ENCODE assay signal across 10 cellular contexts in the genomic region with DNA sequence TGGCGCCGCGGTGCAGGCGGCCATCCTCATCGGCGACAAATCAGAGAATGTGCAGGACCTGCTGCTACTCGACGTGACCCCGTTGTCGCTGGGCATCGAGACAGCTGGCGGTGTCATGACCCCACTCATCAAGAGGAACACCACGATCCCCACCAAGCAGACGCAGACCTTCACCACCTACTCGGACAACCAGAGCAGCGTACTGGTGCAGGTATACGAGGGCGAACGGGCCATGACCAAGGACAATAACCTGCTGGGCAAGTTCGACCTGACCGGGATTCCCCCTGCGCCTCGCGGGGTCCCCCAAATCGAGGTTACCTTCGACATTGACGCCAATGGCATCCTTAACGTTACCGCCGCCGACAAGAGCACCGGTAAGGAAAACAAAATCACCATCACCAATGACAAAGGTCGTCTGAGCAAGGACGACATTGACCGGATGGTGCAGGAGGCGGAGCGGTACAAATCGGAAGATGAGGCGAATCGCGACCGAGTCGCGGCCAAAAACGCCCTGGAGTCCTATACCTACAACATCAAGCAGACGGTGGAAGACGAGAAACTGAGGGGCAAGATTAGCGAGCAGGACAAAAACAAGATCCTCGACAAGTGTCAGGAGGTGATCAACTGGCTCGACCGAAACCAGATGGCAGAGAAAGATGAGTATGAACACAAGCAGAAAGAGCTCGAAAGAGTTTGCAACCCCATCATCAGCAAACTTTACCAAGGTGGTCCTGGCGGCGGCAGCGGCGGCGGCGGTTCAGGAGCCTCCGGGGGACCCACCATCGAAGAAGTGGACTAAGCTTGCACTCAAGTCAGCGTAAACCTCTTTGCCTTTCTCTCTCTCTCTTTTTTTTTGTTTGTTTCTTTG. TPM values are rescaled to one million over a fixed set of nuclear protein-coding genes. Genes with fewer than 3 reads are reported as not detected.
DNase-seq lines count a peak whose midpoint lies in the region; ATAC-seq and TF ChIP-seq lines count a peak whose summit lies in the region.
"Had no signal": no experiment of that assay in that cellular context is flagged by ENCODE, and none has a peak within 500 bp of the region (broad histone marks: within the 10 kb centered on the region; RNA-seq: fewer than 3 reads in every experiment).

No MANE protein-coding gene starts in this region.

- ATAC-seq in psoas muscle (no peak), HG02884 (IDR thresholded peaks at IDR 0.05; ENCODE audit: unreplicated experiment) (no peak), GM18909 (IDR thresholded peaks at IDR 0.05; ENCODE audit: poor library complexity, unreplicated experiment) (no peak), omental fat pad (ENCODE audit: low FRiP score) (no peak)

- peak overlapping the region; percentile 51 for H3K4me3 ChIP-seq in CD8-positive, alpha-beta memory T cell (ENCODE audit: low read length)
- peak overlapping the region; percentile 39 to 63 (median 52) for H3K4me3 ChIP-seq in fibroblast of lung (replicated peaks in 1 of 4; ENCODE audit: control extremely low read depth in 1 of 4, insufficient read depth in 1 of 4, low read depth in 3 of 4, low read length in 4 of 4)
- peak overlapping the region; percentile 81 for H3K4me3 ChIP-seq in psoas muscle

- TF ChIP-seq CTCF in fibroblast of lung (conservative IDR thresholded peaks at IDR 0.05 in 1 of 2, IDR thresholded peaks at IDR 0.05 in 1 of 2; ENCODE audit: low read depth in 1 of 2, low read length in 2 of 2) (no peak), psoas muscle (IDR thresholded peaks at IDR 0.05) (no peak), omental fat pad (IDR thresholded peaks at IDR 0.05) (no peak)

- peaks cover 0 to 6% (median 3%) of the 10 kb centered on the region in 5 donors for H3K9me3 Mint-ChIP-seq in CD8-positive, alpha-beta memory T cell
- peaks cover 9% of the 10 kb centered on the region for H3K9me3 Mint-ChIP-seq in activated CD4-positive, alpha-beta memory T cell treated with anti-CD3 and anti-CD28 coated beads for 36 hours

- H3K9me3 ChIP-seq in CD8-positive, alpha-beta memory T cell (ENCODE audit: low read length) = no peaks in the 10 kb centered on the region
- H3K9me3 ChIP-seq in fibroblast of lung (ENCODE audit: control insufficient read depth, insufficient read depth, low read depth, low read length) (peaks cover 6% of the 10 kb centered on the region), psoas muscle (no peaks in the 10 kb centered on the region)

- no peaks in the 10 kb centered on the region for H4K20me1 ChIP-seq in fibroblast of lung (ENCODE audit: control insufficient read depth, extremely low read depth, insufficient read depth, low read length)

- H3K27me3 Mint-ChIP-seq in CD8-positive, alpha-beta memory T cell = peaks cover 0 to 6% of the 10 kb centered on the region in 2 donors
- peaks cover 24% of the 10 kb centered on the region for H3K27me3 Mint-ChIP-seq in activated CD4-positive, alpha-beta memory T cell treated with anti-CD3 and anti-CD28 coated beads for 36 hours

- H3K4me2 ChIP-seq in fibroblast of lung (ENCODE audit: extremely low read depth, insufficient read depth, low read length) = peak overlapping the region; percentile 77

- POLR2A ChIA-PET in CD8-positive, alpha-beta memory T cell (lab: Charles Lee) = interaction anchor here (0.6 kb wide), 1 partner anchor 12 kb away, joined by 7 read pairs; no protein-coding TSS in a partner anchor
- POLR2A ChIA-PET in activated CD4-positive, alpha-beta memory T cell treated with anti-CD3 and anti-CD28 coated beads for 36 hours (lab: Charles Lee) = no interaction called here

- H3K9ac ChIP-seq in fibroblast of lung (ENCODE audit: insufficient read depth, low read length) = peak overlapping the region; percentile 13

- peaks cover 26 to 39% (median 37%) of the 10 kb centered on the region in 3 donors for H3K4me1 Mint-ChIP-seq in CD8-positive, alpha-beta memory T cell
- H3K4me1 Mint-ChIP-seq in activated CD4-positive, alpha-beta memory T cell treated with anti-CD3 and anti-CD28 coated beads for 36 hours (ENCODE audit: low read depth) = peaks cover 35% of the 10 kb centered on the region

- peak in 3 of 5 donors; percentile 4 to 48 (median 11) for DNase-seq in CD8-positive, alpha-beta memory T cell
- DNase-seq in activated CD4-positive, alpha-beta memory T cell treated with anti-CD3 and anti-CD28 coated beads for 36 hours = peak; percentile 25
- no peak for DNase-seq in fibroblast of lung (ENCODE audit: low read depth in 2 of 2)
- DNase-seq in psoas muscle = no peak
- DNase-seq in omental fat pad (ENCODE audit: low spot score) = no peak
- DNase-seq in SHP77 (lab: John Stamatoyannopoulos, UW) = no peak

- H3K27ac Mint-ChIP-seq in CD8-positive, alpha-beta memory T cell = peak overlapping the region; percentile 12 to 77 (median 47)
- no peak overlapping the region for H3K27ac Mint-ChIP-seq in activated CD4-positive, alpha-beta memory T cell treated with anti-CD3 and anti-CD28 coated beads for 36 hours

- no peaks in the 10 kb centered on the region for H3K79me2 ChIP-seq in fibroblast of lung (ENCODE audit: control insufficient read depth, insufficient read depth, low read length)

- intact Hi-C loops in activated CD4-positive, alpha-beta memory T cell treated with anti-CD3 and anti-CD28 coated beads for 36 hours (cut with micrococcal nuclease) = loop anchor here (2.0 to 5.0 kb wide), 5 partner anchors 95 to 900 kb away; partner anchors contain the start of genes PLEKHG3 and WDR89
- intact Hi-C loops in psoas muscle (cut with DNase I) = loop anchor here (2.0 to 5.0 kb wide), 3 partner anchors 35 to 95 kb away; no protein-coding TSS in a partner anchor

- no peak overlapping the region for H3K27ac ChIP-seq in CD8-positive, alpha-beta memory T cell (ENCODE audit: low read depth, low read length)
- H3K27ac ChIP-seq in fibroblast of lung (ENCODE audit: insufficient read depth, low read length) (no peak overlapping the region), psoas muscle (peak overlapping the region; percentile 74)

- H3K4me3 Mint-ChIP-seq in CD8-positive, alpha-beta memory T cell = peak overlapping the region; percentile 53 to 99 (median 95)
- peak overlapping the region; percentile 89 for H3K4me3 Mint-ChIP-seq in activated CD4-positive, alpha-beta memory T cell treated with anti-CD3 and anti-CD28 coated beads for 36 hours

- CTCF ChIA-PET in CD8-positive, alpha-beta memory T cell (lab: Charles Lee) = interaction anchor here (2.2 kb wide), 1 partner anchor 37 kb away, joined by 7 read pairs; the partner anchor contains the start of gene ZBTB1
- CTCF ChIA-PET in activated CD4-positive, alpha-beta memory T cell treated with anti-CD3 and anti-CD28 coated beads for 36 hours (lab: Charles Lee) = interaction anchor here (1.2 to 3.0 kb wide), 4 partner anchors 31 to 95 kb away, joined by 3 to 20 read pairs (median 10); no protein-coding TSS in a partner anchor

- H3K4me1 ChIP-seq in CD8-positive, alpha-beta memory T cell (ENCODE audit: insufficient read depth, low read length) = peaks cover 18% of the 10 kb centered on the region
- H3K4me1 ChIP-seq in fibroblast of lung (ENCODE audit: control insufficient read depth, extremely low read depth, insufficient read depth, low read length) (peaks cover 6% of the 10 kb centered on the region), psoas muscle (peaks cover 16% of the 10 kb centered on the region)

- H3K36me3 Mint-ChIP-seq in CD8-positive, alpha-beta memory T cell = peaks cover 0 to 6% (median 0%) of the 10 kb centered on the region in 3 donors
- peaks cover 10% of the 10 kb centered on the region for H3K36me3 Mint-ChIP-seq in activated CD4-positive, alpha-beta memory T cell treated with anti-CD3 and anti-CD28 coated beads for 36 hours

- peak overlapping the region; percentile 47 for H2AFZ ChIP-seq in fibroblast of lung (ENCODE audit: low read length)

- H3K36me3 ChIP-seq in CD8-positive, alpha-beta memory T cell (ENCODE audit: insufficient read depth, low read length) = no peaks in the 10 kb centered on the region
- H3K36me3 ChIP-seq in fibroblast of lung (ENCODE audit: control insufficient read depth, insufficient read depth, low read length) (no peaks in the 10 kb centered on the region), psoas muscle (ENCODE audit: insufficient read depth in 1 of 2, low read depth in 1 of 2) (no peaks in the 10 kb centered on the region)

- WGBS in psoas muscle, 3 donors = 7 to 8% (median 8%) methylated on average over 61 of the region's 61 CpGs

- H3K27me3 ChIP-seq in CD8-positive, alpha-beta memory T cell (ENCODE audit: insufficient read depth, low read length, poor library complexity, severe bottlenecking) = no peaks in the 10 kb centered on the region
- H3K27me3 ChIP-seq in fibroblast of lung (ENCODE audit: control insufficient read depth, insufficient read depth, low read length) = peaks cover 12% of the 10 kb centered on the region
- no peaks in the 10 kb centered on the region for H3K27me3 ChIP-seq in psoas muscle (ENCODE audit: insufficient read depth in 3 of 3, low read length in 2 of 3)

RNA-seq across cellular contexts. Expression of gene HSPA2, which starts 1.7 kb away (rescaled TPM):
- 1 to 10 TPM; 1.9 TPM for total RNA-seq in CD8-positive, alpha-beta memory T cell
- polyA plus RNA-seq in CD8-positive, alpha-beta memory T cell = 0.87 TPM
- 1 to 10 TPM; 6.6 to 6.7 TPM for total RNA-seq in activated CD4-positive, alpha-beta memory T cell treated with anti-CD3 and anti-CD28 coated beads for 36 hours
- total RNA-seq in fibroblast of lung (9.9 and 12.8 TPM in 2 replicates), psoas muscle (10 to 100 TPM; 25.0 to 65.6 (median 54.1) TPM), omental fat pad (10 to 100 TPM in 3 of 4 donors, 1 to 10 TPM in 1; 4.7 to 23.4 (median 17.5) TPM)
- polyA plus RNA-seq in fibroblast of lung (16.5 and 50.0 TPM in 2 replicates), psoas muscle (100 to 1,000 TPM in 1 of 3 donors, 10 to 100 TPM in 1, 1 to 10 TPM in 1; 4.1 to 180 (median 33.8) TPM)
- 20.5 and 67.2 TPM in 2 replicates for polyA plus RNA-seq in fibroblast of lung (2012)
- 19.8 and 72.3 TPM in 2 replicates for polyA minus RNA-seq in fibroblast of lung (ENCODE audit: low replicate concordance)

RNA-seq across cellular contexts. Expression of gene PPP1R36, which starts 7.6 kb away (rescaled TPM):
- under 1 TPM; 0.22 to 0.24 TPM for total RNA-seq in CD8-positive, alpha-beta memory T cell
- 0.25 TPM for polyA plus RNA-seq in CD8-positive, alpha-beta memory T cell
- total RNA-seq in activated CD4-positive, alpha-beta memory T cell treated with anti-CD3 and anti-CD28 coated beads for 36 hours = under 1 TPM; 0.19 to 0.31 TPM
- 1.0 and 1.3 TPM in 2 replicates for total RNA-seq in fibroblast of lung
- polyA plus RNA-seq in fibroblast of lung = 0.37 and 0.87 TPM in 2 replicates
- polyA plus RNA-seq in fibroblast of lung (2012) = 0.45 and 0.52 TPM in 2 replicates
- not detected in 2 replicates for polyA minus RNA-seq in fibroblast of lung (ENCODE audit: low replicate concordance)
- total RNA-seq in psoas muscle = under 1 TPM in 3 of 4 donors, not detected in 1; 0.30 to 0.71 (median 0.46) TPM
- under 1 TPM in 2 of 3 donors, not detected in 1; 0.16 to 0.86 TPM for polyA plus RNA-seq in psoas muscle
- 1 to 10 TPM in 3 of 4 donors, under 1 TPM in 1; 0.63 to 3.2 (median 2.1) TPM for total RNA-seq in omental fat pad
- total RNA-seq: glomerular endothelial cell; T-helper 1 cell treated with Interleukin-12 subunit alpha and Interleukin-12 subunit beta and Interleukin-4 antibody, amounts not matched to agents 30 ng/mL and 1 ng/mL, for 36 hours had no signal

RNA-seq across cellular contexts. Expression of gene ZBTB1, which starts 37.6 kb away (rescaled TPM):
- 10 to 100 TPM; 48.2 to 48.4 TPM for total RNA-seq in CD8-positive, alpha-beta memory T cell
- polyA plus RNA-seq in CD8-positive, alpha-beta memory T cell = 51.7 TPM
- 10 to 100 TPM; 29.8 to 31.8 TPM for total RNA-seq in activated CD4-positive, alpha-beta memory T cell treated with anti-CD3 and anti-CD28 coated beads for 36 hours
- total RNA-seq in fibroblast of lung = 40.5 and 45.7 TPM in 2 replicates
- polyA plus RNA-seq in fibroblast of lung = 24.4 and 39.1 TPM in 2 replicates
- 16.7 and 24.6 TPM in 2 replicates for polyA plus RNA-seq in fibroblast of lung (2012)
- 0.67 and 2.4 TPM in 2 replicates for polyA minus RNA-seq in fibroblast of lung (ENCODE audit: low replicate concordance)
- 10 to 100 TPM; 18.6 to 26.3 (median 22.7) TPM for total RNA-seq in psoas muscle
- 10 to 100 TPM; 11.0 to 39.2 (median 13.8) TPM for polyA plus RNA-seq in psoas muscle
- total RNA-seq in omental fat pad = 10 to 100 TPM; 35.9 to 54.2 (median 43.7) TPM

RNA-seq across cellular contexts. Expression of gene ZBTB25, which starts 38.6 kb away (rescaled TPM):
- total RNA-seq in CD8-positive, alpha-beta memory T cell = 10 to 100 TPM; 21.7 to 22.9 TPM
- 34.9 TPM for polyA plus RNA-seq in CD8-positive, alpha-beta memory T cell
- total RNA-seq in activated CD4-positive, alpha-beta memory T cell treated with anti-CD3 and anti-CD28 coated beads for 36 hours = 10 to 100 TPM; 24.2 to 27.5 TPM
- total RNA-seq in fibroblast of lung (5.4 and 9.2 TPM in 2 replicates), psoas muscle (10 to 100 TPM; 10.2 to 12.7 (median 11.8) TPM), omental fat pad (10 to 100 TPM in 1 of 4 donors, 1 to 10 TPM in 3; 5.5 to 12.3 (median 8.6) TPM)
- polyA plus RNA-seq in fibroblast of lung (4.9 and 7.2 TPM in 2 replicates), psoas muscle (10 to 100 TPM in 1 of 3 donors, 1 to 10 TPM in 2; 2.7 to 11.2 (median 3.2) TPM)
- 3.4 and 3.8 TPM in 2 replicates for polyA plus RNA-seq in fibroblast of lung (2012)
- polyA minus RNA-seq in fibroblast of lung (ENCODE audit: low replicate concordance) = 10.3 and 13.2 TPM in 2 replicates

Comparison
In these comparisons a context has a peak if more than half of its experiments do, and no peak if none do; other contexts are left out.
1. DNase-seq: peak in CD8-positive, alpha-beta memory T cell (3 of 5) and activated CD4-positive, alpha-beta memory T cell treated with anti-CD3 and anti-CD28 coated beads for 36 hours (single experiment); none in fibroblast of lung (0 of 2), psoas muscle (0 of 2), omental fat pad (single experiment) and SHP77 (0 of 2).
2. Peak in every context shown above with its lines, with median percentiles within 50 percentile points of each other: H3K4me3 ChIP-seq.